Comparison of ENCODE assay signal across 15 cellular contexts in the genomic region with DNA sequence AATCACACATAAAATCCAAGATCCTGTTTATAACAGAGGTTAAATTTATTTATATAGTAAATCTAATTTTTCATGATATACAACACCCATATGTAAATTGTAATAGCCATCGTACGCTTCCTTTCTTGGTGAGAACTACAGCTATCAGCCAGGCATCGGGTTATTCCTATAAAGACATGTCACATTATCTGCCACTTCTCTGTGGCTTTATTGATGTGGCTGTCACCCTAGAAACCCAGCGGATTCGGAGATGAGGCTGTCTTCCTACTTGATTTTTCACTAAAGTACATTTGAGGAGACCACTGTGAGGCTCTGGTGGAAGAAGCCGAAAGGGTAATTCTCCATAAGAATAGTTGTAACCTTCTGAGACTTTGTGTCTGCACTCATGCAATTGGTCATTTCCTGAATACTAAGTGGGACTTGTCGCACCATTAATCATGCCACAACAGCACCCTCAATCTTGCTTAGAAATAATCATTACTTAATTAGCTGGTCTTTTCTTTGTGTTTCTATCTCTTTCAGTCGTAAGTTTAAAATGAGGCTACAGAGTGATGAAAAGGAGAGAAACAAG.
DNase-seq lines count a peak whose midpoint lies in the region; ATAC-seq and TF ChIP-seq lines count a peak whose summit lies in the region.
"Had no signal": no experiment of that assay in that cellular context is flagged by ENCODE, and none has a peak within 500 bp of the region (broad histone marks: within the 10 kb centered on the region; RNA-seq: fewer than 3 reads in every experiment).

No MANE protein-coding gene starts in this region.

- DNase-seq in nephron progenitor cell: no peak
- no peak for DNase-seq in stimulated activated CD4-positive, alpha-beta T cell treated with anti-CD3 and anti-CD28 coated beads, Interleukin-12 subunit alpha, Interleukin-12 subunit beta, amount 100 ng/mL, for 4 hours
- no peak for DNase-seq in T1000 (lab: John Stamatoyannopoulos, UW)
- no peak for DNase-seq in transverse colon
- DNase-seq in foreskin keratinocyte: no peak
- DNase-seq: activated CD4-positive, alpha-beta T cell treated with anti-CD3 and anti-CD28 coated beads for 48 hours; H9; islet precursor cell; NCI-H2107; right lobe of liver had no signal

- peak overlapping the region; percentile 84 for H3K27ac Mint-ChIP-seq in nephron progenitor cell
- H3K27ac Mint-ChIP-seq: activated T-helper 1 cell treated with anti-CD3 and anti-CD28 coated beads, Interleukin-12 subunit alpha, Interleukin-12 subunit beta, Interleukin-2, Interleukin-4 antibody, amounts not matched to agents 30 ng/mL and 10 ng/mL and 1 ng/mL, durations not matched to agents 14 hours and 24 hours and 36 hours; CD14-positive monocyte had no signal

- 56 to 66% methylated on average over 5 to 8 of the region's 8 CpGs for WGBS in transverse colon (ENCODE audit: low coverage in 1 of 2), 2 donors

- H3K9me3 ChIP-seq in transverse colon: no peaks in the 10 kb centered on the region
- H3K9me3 ChIP-seq: right lobe of liver had no signal

- peak; percentile 52 for ATAC-seq in GM18873 (IDR thresholded peaks at IDR 0.05; ENCODE audit: low FRiP score, unreplicated experiment)
- peak; percentile 48 for ATAC-seq in GM21723 (IDR thresholded peaks at IDR 0.05; ENCODE audit: unreplicated experiment)
- ATAC-seq in HG03558 (IDR thresholded peaks at IDR 0.05; ENCODE audit: extremely low read depth, unreplicated experiment): peak; percentile 35
- ATAC-seq in foreskin keratinocyte: no peak
- ATAC-seq: right lobe of liver had no signal

- H3K9me3 Mint-ChIP-seq in nephron progenitor cell: no peaks in the 10 kb centered on the region
- H3K9me3 Mint-ChIP-seq: activated T-helper 1 cell treated with anti-CD3 and anti-CD28 coated beads, Interleukin-12 subunit alpha, Interleukin-12 subunit beta, Interleukin-2, Interleukin-4 antibody, amounts not matched to agents 30 ng/mL and 10 ng/mL and 1 ng/mL, durations not matched to agents 14 hours and 24 hours and 36 hours; H9 had no signal

- no peak for TF ChIP-seq EP300 in transverse colon (IDR thresholded peaks at IDR 0.05; ENCODE audit: low read depth)

- intact Hi-C loops in transverse colon (cut with DNase I; ENCODE audit: low total_unique reads): no loop called here

- no peak overlapping the region for H3K4me3 Mint-ChIP-seq in nephron progenitor cell
- H3K4me3 Mint-ChIP-seq: activated T-helper 1 cell treated with anti-CD3 and anti-CD28 coated beads, Interleukin-12 subunit alpha, Interleukin-12 subunit beta, Interleukin-2, Interleukin-4 antibody, amounts not matched to agents 30 ng/mL and 10 ng/mL and 1 ng/mL, durations not matched to agents 14 hours and 24 hours and 36 hours; CD14-positive monocyte; H9 had no signal

- in situ Hi-C loops in transverse colon (cut with MboI; ENCODE audit: low pct_ligation_motif_present in 1 of 4, low pct_unique_long_range_greater_than_20kb in 1 of 4, low sequenced_read_pairs in 3 of 4): no loop called here

- H3K27me3 Mint-ChIP-seq in nephron progenitor cell (ENCODE audit: low read depth, poor library complexity): no peaks in the 10 kb centered on the region

- TF ChIP-seq CTCF in nephron progenitor cell (IDR thresholded peaks at IDR 0.05): no peak
- TF ChIP-seq CTCF in transverse colon (IDR thresholded peaks at IDR 0.05): no peak
- no peak for TF ChIP-seq CTCF in foreskin keratinocyte (conservative IDR thresholded peaks at IDR 0.05)

- no peaks in the 10 kb centered on the region for H3K4me1 ChIP-seq in transverse colon
- peaks cover 17% of the 10 kb centered on the region for H3K4me1 ChIP-seq in foreskin keratinocyte
- H3K4me1 ChIP-seq: right lobe of liver had no signal

- H3K36me3 ChIP-seq in transverse colon: no peaks in the 10 kb centered on the region
- H3K36me3 ChIP-seq: right lobe of liver had no signal

- no peaks in the 10 kb centered on the region for H3K36me3 Mint-ChIP-seq in nephron progenitor cell (ENCODE audit: low read depth)
- H3K36me3 Mint-ChIP-seq: CD14-positive monocyte had no signal

- no peaks in the 10 kb centered on the region for H3K27me3 ChIP-seq in transverse colon
- H3K27me3 ChIP-seq in foreskin keratinocyte: no peaks in the 10 kb centered on the region
- H3K27me3 ChIP-seq: right lobe of liver had no signal

- H3K27ac ChIP-seq in transverse colon (no peak overlapping the region), foreskin keratinocyte (no peak overlapping the region)
- H3K27ac ChIP-seq: right lobe of liver had no signal

- H3K4me1 Mint-ChIP-seq in nephron progenitor cell: peaks cover 12% of the 10 kb centered on the region
- H3K4me1 Mint-ChIP-seq: CD14-positive monocyte had no signal

- no peak overlapping the region for H3K4me3 ChIP-seq in transverse colon
- H3K4me3 ChIP-seq: right lobe of liver had no signal

- TF ChIP-seq POLR2A in transverse colon (IDR thresholded peaks at IDR 0.05): no peak
